ENCODE assay signal across 8 cellular contexts in the genomic region with DNA sequence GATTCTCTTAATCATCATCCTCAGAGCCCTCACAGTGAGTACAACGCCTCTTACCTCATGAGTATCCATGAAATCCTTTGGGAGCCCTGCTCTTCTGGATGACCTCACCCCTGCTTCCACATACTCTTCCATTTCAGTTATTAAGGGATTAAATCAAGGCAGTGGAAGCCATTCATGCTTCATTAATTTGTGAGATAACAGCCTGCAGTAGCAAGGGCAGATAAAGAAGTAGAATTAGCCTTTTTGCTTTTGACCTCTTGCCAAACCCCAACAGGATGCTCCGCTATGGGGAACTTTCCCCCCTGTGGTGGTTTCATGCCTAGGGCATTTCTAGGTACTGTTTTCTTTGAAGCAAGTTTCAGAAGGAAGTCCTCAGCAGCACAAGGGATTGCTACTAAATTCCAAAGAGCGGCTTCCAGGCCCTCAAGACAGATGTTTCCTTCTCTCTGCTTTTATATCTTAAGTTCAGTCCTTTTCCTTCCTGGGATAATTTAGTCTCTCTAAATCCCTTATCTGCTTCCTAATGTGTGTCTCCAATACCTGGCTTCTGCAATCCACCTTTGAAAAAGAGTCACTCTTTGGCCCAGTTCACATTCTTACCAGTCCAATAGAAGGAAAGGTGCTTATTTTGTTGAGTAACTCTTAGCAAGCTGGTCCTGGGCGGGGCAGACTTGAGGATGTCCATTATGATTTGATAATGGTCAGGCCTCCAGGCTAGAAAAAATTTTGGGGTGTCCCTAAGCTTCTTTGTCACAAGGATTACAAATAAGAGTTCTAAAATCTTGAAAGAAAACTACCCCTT.
DNase-seq lines count a peak whose midpoint lies in the region; ATAC-seq lines count a peak whose summit lies in the region.

No MANE protein-coding gene starts in this region.

- DNase-seq in NAMALWA (ENCODE audit: low spot score): peak; percentile 9
- peak; percentile 94 for DNase-seq in astrocyte of the hippocampus (ENCODE audit: low read depth, low spot score)
- peak; percentile 61 for DNase-seq in mesenchymal stem cell
- DNase-seq in aorta: no peak
- no peak for DNase-seq in ecto neural progenitor cell (ENCODE audit: low spot score)

- no peak overlapping the region for H2BK15ac ChIP-seq in mesenchymal stem cell (ENCODE audit: low read depth, poor library complexity, severe bottlenecking)

- no peak overlapping the region for H3K4me3 ChIP-seq in BLaER1 treated with 17β-estradiol and CSF1 and Interleukin-3, amounts not matched to agents 10 nM and 100 nM
- H3K4me3 ChIP-seq in mesenchymal stem cell (ENCODE audit: insufficient read depth in 1 of 2, low read depth in 1 of 2, low read length in 2 of 2) (peak overlapping the region in 1 of 2 experiments; percentile 21), aorta (ENCODE audit: low read length in 2 of 2) (no peak overlapping the region)

- H3K9ac ChIP-seq in BLaER1 treated with 17β-estradiol and CSF1 and Interleukin-3, amounts not matched to agents 10 nM and 100 nM: no peak overlapping the region
- H3K9ac ChIP-seq in mesenchymal stem cell (ENCODE audit: low read length): peak overlapping the region; percentile 47

- WGBS in mesenchymal stem cell: 48% methylated on average over 4 of the region's 4 CpGs
- 87 to 88% methylated on average over 4 of the region's 4 CpGs for WGBS in aorta, 2 donors

- H3K18ac ChIP-seq in mesenchymal stem cell (ENCODE audit: low read depth in 1 of 2, low read length in 2 of 2): no peak overlapping the region

- H3K27ac ChIP-seq in BLaER1 treated with 17β-estradiol and CSF1 and Interleukin-3, amounts not matched to agents 10 nM and 100 nM: peak overlapping the region in 5 of 11 experiments; percentile 1 to 32 (median 22); a peak in 4 of 22 replicates
- peak overlapping the region; percentile 93 for H3K27ac ChIP-seq in mesenchymal stem cell (ENCODE audit: low read length, poor library complexity, severe bottlenecking)
- no peak overlapping the region for H3K27ac ChIP-seq in aorta (ENCODE audit: low read depth in 1 of 2, low read length in 2 of 2)

- no peak overlapping the region for H4K91ac ChIP-seq in mesenchymal stem cell (ENCODE audit: low read length)

- peaks cover 10% of the 10 kb centered on the region for H3K79me1 ChIP-seq in mesenchymal stem cell (replicated peaks; ENCODE audit: low read length, poor library complexity, severe bottlenecking)

- peaks cover 0 to 18% (median 4%) of the 10 kb centered on the region in 11 experiments; a peak in 6 of 22 replicates for H3K36me3 ChIP-seq in BLaER1 treated with 17β-estradiol and CSF1 and Interleukin-3, amounts not matched to agents 10 nM and 100 nM
- H3K36me3 ChIP-seq in mesenchymal stem cell (ENCODE audit: control insufficient read depth in 1 of 2, insufficient read depth in 2 of 2, low read depth in 1 of 2, low read length in 2 of 2) (peaks cover 0 to 40% of the 10 kb centered on the region in 2 experiments), aorta (ENCODE audit: control insufficient read depth in 1 of 2, insufficient read depth in 2 of 2, low read length in 1 of 2) (no peaks in the 10 kb centered on the region)

- H4K8ac ChIP-seq in mesenchymal stem cell (ENCODE audit: low read length): no peak overlapping the region

- intact Hi-C loops in aorta (cut with DNase I): loop anchor here in 1 of 2 donors (2.0 kb wide), 1 partner anchor 15 kb away; no protein-coding TSS in a partner anchor

- H2BK5ac ChIP-seq in mesenchymal stem cell (ENCODE audit: low read depth, low read length, poor library complexity, severe bottlenecking): no peak overlapping the region

- ATAC-seq in GM21825 (IDR thresholded peaks at IDR 0.05; ENCODE audit: unreplicated experiment) (peak; percentile 82), GM18519 (IDR thresholded peaks at IDR 0.05; ENCODE audit: low FRiP score, unreplicated experiment) (no peak), aorta (ENCODE audit: low FRiP score) (no peak)

- H2AK5ac ChIP-seq in mesenchymal stem cell (ENCODE audit: low read length, severe bottlenecking): peak overlapping the region; percentile 98

- H3K4me1 ChIP-seq in BLaER1 treated with 17β-estradiol and CSF1 and Interleukin-3, amounts not matched to agents 10 nM and 100 nM: peaks cover 30 to 48% (median 37%) of the 10 kb centered on the region in 10 experiments
- H3K4me1 ChIP-seq in mesenchymal stem cell (ENCODE audit: control insufficient read depth, insufficient read depth, low read depth, low read length) (peaks cover 4% of the 10 kb centered on the region), aorta (ENCODE audit: control insufficient read depth in 1 of 2, insufficient read depth in 2 of 2, low read length in 2 of 2) (peaks cover 4 to 9% of the 10 kb centered on the region in 2 donors)

- no peak overlapping the region for H3K14ac ChIP-seq in mesenchymal stem cell (ENCODE audit: low read length in 2 of 2)

- no peaks in the 10 kb centered on the region for H3K27me3 ChIP-seq in BLaER1 treated with 17β-estradiol and CSF1 and Interleukin-3, amounts not matched to agents 10 nM and 100 nM
- no peaks in the 10 kb centered on the region for H3K27me3 ChIP-seq in mesenchymal stem cell (ENCODE audit: control insufficient read depth in 1 of 2, insufficient read depth in 1 of 2, low read length in 2 of 2)
- no peaks in the 10 kb centered on the region for H3K27me3 ChIP-seq in aorta (ENCODE audit: control insufficient read depth in 1 of 2, insufficient read depth in 2 of 2, low read length in 1 of 2)

- peak overlapping the region; percentile 57 to 83 (median 75) for H3K4me2 ChIP-seq in BLaER1 treated with 17β-estradiol and CSF1 and Interleukin-3, amounts not matched to agents 10 nM and 100 nM
- no peak overlapping the region for H3K4me2 ChIP-seq in mesenchymal stem cell (ENCODE audit: low read length, poor library complexity, severe bottlenecking)

- H2AFZ ChIP-seq in mesenchymal stem cell (ENCODE audit: low read depth, low read length): no peak overlapping the region

- H4K20me1 ChIP-seq in BLaER1 treated with 17β-estradiol and CSF1 and Interleukin-3, amounts not matched to agents 10 nM and 100 nM: peaks cover 0 to 43% (median 4%) of the 10 kb centered on the region in 11 experiments; a peak in 7 of 22 replicates

- H3K9me3 ChIP-seq in BLaER1 treated with 17β-estradiol and CSF1 and Interleukin-3, amounts not matched to agents 10 nM and 100 nM (replicated peaks in 1 of 11): peaks cover 15 to 32% (median 23%) of the 10 kb centered on the region in 11 experiments; a peak in 20 of 22 replicates
- H3K9me3 ChIP-seq in mesenchymal stem cell (ENCODE audit: control insufficient read depth, low read length) (peaks cover 4% of the 10 kb centered on the region), aorta (ENCODE audit: control insufficient read depth, low read length) (no peaks in the 10 kb centered on the region)

- H2BK120ac ChIP-seq in mesenchymal stem cell (ENCODE audit: low read depth, low read length): no peak overlapping the region

- H2BK12ac ChIP-seq in mesenchymal stem cell (ENCODE audit: low read length in 2 of 2): peak overlapping the region in 1 of 2 experiments; percentile 84

- H3K4ac ChIP-seq in mesenchymal stem cell (ENCODE audit: low read depth in 1 of 2, low read length in 2 of 2): peak overlapping the region in 1 of 2 experiments; percentile 30

- no peak overlapping the region for H3K23ac ChIP-seq in mesenchymal stem cell (ENCODE audit: low read length in 2 of 2)

Comparison
In these comparisons a context has a peak if more than half of its experiments do, and no peak if none do; other contexts are left out.
1. DNase-seq: peak in NAMALWA (single experiment), astrocyte of the hippocampus (single experiment) and mesenchymal stem cell (single experiment); none in aorta (0 of 2) and ecto neural progenitor cell (single experiment).